In genomic region chr20:44093249-44093582, GRCh38 we compare ENCODE assay signal across 11 cellular contexts.
"Had no signal": no experiment of that assay in that cellular context is flagged by ENCODE, and none has a peak within 500 bp of the region (broad histone marks: within the 10 kb centered on the region; RNA-seq: fewer than 3 reads in every experiment).

No MANE protein-coding gene starts in this region.

- H3K36me3 Mint-ChIP-seq: activated naive CD8-positive, alpha-beta T cell treated with anti-CD3 and anti-CD28 coated beads, Interleukin-2, amount 10 ng/mL, durations not matched to agents 7 days and 5 days; brain had no signal

- H3K27me3 ChIP-seq: foreskin keratinocyte, sigmoid colon, upper lobe of left lung had no signal

- H3K9me3 ChIP-seq: sigmoid colon, upper lobe of left lung had no signal

- H3K36me3 ChIP-seq: sigmoid colon, upper lobe of left lung had no signal

- H3K9me3 Mint-ChIP-seq: activated naive CD8-positive, alpha-beta T cell treated with anti-CD3 and anti-CD28 coated beads, Interleukin-2, amount 10 ng/mL, durations not matched to agents 7 days and 5 days had no signal

- H3K27ac Mint-ChIP-seq: activated naive CD8-positive, alpha-beta T cell treated with anti-CD3 and anti-CD28 coated beads, Interleukin-2, amount 10 ng/mL, durations not matched to agents 7 days and 5 days had no signal

- H3K4me3 ChIP-seq: coronary artery, sigmoid colon, upper lobe of left lung had no signal

- H3K4me3 Mint-ChIP-seq: activated naive CD8-positive, alpha-beta T cell treated with anti-CD3 and anti-CD28 coated beads, Interleukin-2, amount 10 ng/mL, durations not matched to agents 7 days and 5 days; brain had no signal

- H3K27ac ChIP-seq: coronary artery, foreskin keratinocyte, sigmoid colon, upper lobe of left lung had no signal

- H3K4me1 Mint-ChIP-seq: brain had no signal

- DNase-seq: activated CD4-positive, CD25-positive, alpha-beta regulatory T cell treated with anti-CD3 and anti-CD28 coated beads, Interleukin-2, amount 50 U/mL, for 72 hours; activated naive CD4-positive, alpha-beta T cell; activated naive CD8-positive, alpha-beta T cell treated with anti-CD3 and anti-CD28 coated beads, Interleukin-2, amount 10 ng/mL, durations not matched to agents 7 days and 5 days; effector CD4-positive, alpha-beta T cell; foreskin keratinocyte; stimulated activated CD4-positive, alpha-beta T cell treated with anti-CD3 and anti-CD28 coated beads, Interleukin-1b, Interleukin-23, amount 100 ng/mL, for 48 hours; T1000; upper lobe of left lung had no signal
